In genomic region chr7:138388673-138389491, GRCh38 we compare ENCODE assay signal across 1 cellular context.
TF ChIP-seq lines count a peak whose summit lies in the region.

No MANE protein-coding gene starts in this region.

TF ChIP-seq in HepG2, 621 proteins besides CTCF, POLR2A, EP300 and RAD21 (continued from another document and continues in another):
- TF ChIP-seq ZNF781 (CRISPR knock-in tag; IDR thresholded peaks at IDR 0.05; ENCODE audit: borderline replicate concordance, not compliant biosample characterization) (no peak), XBP1 (CRISPR knock-in tag; IDR thresholded peaks at IDR 0.05) (no peak), ZNF839 (CRISPR knock-in tag; IDR thresholded peaks at IDR 0.05; ENCODE audit: borderline replicate concordance) (no peak), ELF4 (CRISPR knock-in tag; IDR thresholded peaks at IDR 0.05; ENCODE audit: borderline replicate concordance) (no peak), GFI1 (CRISPR knock-in tag; IDR thresholded peaks at IDR 0.05; ENCODE audit: borderline replicate concordance) (peak; percentile 94), ZNF503 (CRISPR knock-in tag; IDR thresholded peaks at IDR 0.05) (peak; percentile 98), TBP (CRISPR knock-in tag; IDR thresholded peaks at IDR 0.05) (no peak), RFXANK (CRISPR knock-in tag; IDR thresholded peaks at IDR 0.05) (no peak), TCF12 (IDR thresholded peaks at IDR 0.05) (no peak), TCF12 (CRISPR knock-in tag; IDR thresholded peaks at IDR 0.05) (peak; percentile 80), ZMYM2 (CRISPR knock-in tag; IDR thresholded peaks at IDR 0.05) (peak; percentile 81), SNAPC2 (CRISPR knock-in tag; IDR thresholded peaks at IDR 0.05) (peak; percentile 82; the same call in 1 of the 2 replicates), NFE2L1 (CRISPR knock-in tag; IDR thresholded peaks at IDR 0.05; ENCODE audit: borderline replicate concordance) (no peak), HNF4G (IDR thresholded peaks at IDR 0.05; ENCODE audit: borderline replicate concordance, low read depth, low read length) (peak; percentile 79), HNF4G (CRISPR knock-in tag; IDR thresholded peaks at IDR 0.05; ENCODE audit: borderline replicate concordance, low read depth) (peak; percentile 65; the same call in 1 of the 2 replicates), SRF (IDR thresholded peaks at IDR 0.05; ENCODE audit: low read depth, low read length) (peak; percentile 95), ZNF350 (CRISPR knock-in tag; IDR thresholded peaks at IDR 0.05; ENCODE audit: borderline replicate concordance, low read depth) (0 out of 2 replicates have a peak, but pooled peaks have one; percentile 0), ZNF263 (CRISPR knock-in tag; IDR thresholded peaks at IDR 0.05) (no peak), SMAD1 (CRISPR knock-in tag; IDR thresholded peaks at IDR 0.05; ENCODE audit: borderline replicate concordance, low read depth) (no peak), HHEX (CRISPR knock-in tag; IDR thresholded peaks at IDR 0.05) (0 out of 2 replicates have a peak, but pooled peaks have one; percentile 32), ZHX2 (IDR thresholded peaks at IDR 0.05; ENCODE audit: low read depth) (no peak), ZHX2 (CRISPR knock-in tag; IDR thresholded peaks at IDR 0.05; ENCODE audit: borderline replicate concordance) (0 out of 2 replicates have a peak, but pooled peaks have one; percentile 29), ZNF44 (CRISPR knock-in tag; IDR thresholded peaks at IDR 0.05) (no peak), ZIK1 (CRISPR knock-in tag; IDR thresholded peaks at IDR 0.05; ENCODE audit: borderline replicate concordance, low read depth) (no peak), HIC2 (CRISPR knock-in tag; IDR thresholded peaks at IDR 0.05; ENCODE audit: low read depth) (no peak), ZBTB37 (CRISPR knock-in tag; IDR thresholded peaks at IDR 0.05) (0 out of 2 replicates have a peak, but pooled peaks have one; percentile 27), NR3C1 (CRISPR knock-in tag; IDR thresholded peaks at IDR 0.05) (no peak), ZNF557 (CRISPR knock-in tag; IDR thresholded peaks at IDR 0.05) (no peak), PPARG (CRISPR knock-in tag; conservative IDR thresholded peaks at IDR 0.05) (peak; percentile 96), TBL1XR1 (IDR thresholded peaks at IDR 0.05; ENCODE audit: borderline replicate concordance, low read length, partially characterized antibody) (peak; percentile 20), KLF12 (CRISPR knock-in tag; IDR thresholded peaks at IDR 0.05; ENCODE audit: borderline replicate concordance) (peak; percentile 28; the same call in 1 of the 2 replicates), PAXIP1 (CRISPR knock-in tag; conservative IDR thresholded peaks at IDR 0.05) (peak; percentile 95), ZNF710 (CRISPR knock-in tag; IDR thresholded peaks at IDR 0.05; ENCODE audit: borderline replicate concordance) (peak; percentile 74; the same call in 1 of the 2 replicates), ZBTB2 (CRISPR knock-in tag; IDR thresholded peaks at IDR 0.05; ENCODE audit: low read depth) (no peak), BATF2 (CRISPR knock-in tag; IDR thresholded peaks at IDR 0.05) (no peak), HOMEZ (CRISPR knock-in tag; IDR thresholded peaks at IDR 0.05; ENCODE audit: low read depth) (peak; percentile 75; the same call in 1 of the 2 replicates), AGO1 (IDR thresholded peaks at IDR 0.05; ENCODE audit: low read depth, low read length, poor library complexity, severe bottlenecking) (no peak), ZFAT (CRISPR knock-in tag; conservative IDR thresholded peaks at IDR 0.05) (0 out of 2 replicates have a peak, but pooled peaks have one; percentile 22), ZNF484 (CRISPR knock-in tag; IDR thresholded peaks at IDR 0.05; ENCODE audit: borderline replicate concordance, low read depth) (no peak), HMG20B (CRISPR knock-in tag; conservative IDR thresholded peaks at IDR 0.05) (peak; percentile 80), SP5 (CRISPR knock-in tag; IDR thresholded peaks at IDR 0.05; ENCODE audit: borderline replicate concordance, low read depth) (peak; percentile 64)
